8 cellular contexts compared by ENCODE assay signal in genomic region chr19:4967738-4968461, GRCh38. TPM values are rescaled to one million over a fixed set of nuclear protein-coding genes. Genes with fewer than 3 reads are reported as not detected.
DNase-seq lines count a peak whose midpoint lies in the region; ATAC-seq, FAIRE-seq and TF ChIP-seq lines count a peak whose summit lies in the region.

No MANE protein-coding gene starts in this region.

- no peaks in the 10 kb centered on the region for H3K9me3 ChIP-seq in CD8-positive, alpha-beta memory T cell (ENCODE audit: low read length)
- H3K9me3 ChIP-seq in MG63 (no peaks in the 10 kb centered on the region), neural cell (ENCODE audit: low read length) (no peaks in the 10 kb centered on the region)

- peaks cover 0 to 5% of the 10 kb centered on the region in 2 donors for H3K27me3 Mint-ChIP-seq in CD8-positive, alpha-beta memory T cell

- peaks cover 15% of the 10 kb centered on the region for H4K20me1 ChIP-seq in neural cell (ENCODE audit: insufficient read depth)

- no peak for DNase-seq in CD8-positive, alpha-beta memory T cell
- DNase-seq in MG63 (peak; percentile 53), bronchial epithelial cell (ENCODE audit: low read depth) (no peak), NCI-H510A treated with DMSO at 0.1 percent for 48 hours (lab: John Stamatoyannopoulos, UW) (no peak), NCI-H187 treated with DMSO at 0.1 percent for 48 hours (lab: John Stamatoyannopoulos, UW) (no peak), GM10266 (ENCODE audit: extremely low spot score) (no peak)

- peak overlapping the region; percentile 54 for H2AFZ ChIP-seq in neural cell (ENCODE audit: low read depth, low read length)

- CTCF ChIA-PET in CD8-positive, alpha-beta memory T cell (lab: Charles Lee), result interaction anchor here (0.8 to 5.6 kb wide), 4 partner anchors 53 to 116 kb away, joined by 3 to 52 read pairs (median 4); no protein-coding TSS in a partner anchor

- H3K4me1 Mint-ChIP-seq in CD8-positive, alpha-beta memory T cell, result peaks cover 29 to 42% (median 30%) of the 10 kb centered on the region in 3 donors

- peak overlapping the region; percentile 58 for H3K9ac ChIP-seq in neural cell (ENCODE audit: low read length)

- no peaks in the 10 kb centered on the region for H3K9me3 Mint-ChIP-seq in CD8-positive, alpha-beta memory T cell

- H3K36me3 Mint-ChIP-seq in CD8-positive, alpha-beta memory T cell, result peaks cover 0 to under 1% (median 0%) of the 10 kb centered on the region in 3 donors

- H3K27me3 ChIP-seq in CD8-positive, alpha-beta memory T cell (ENCODE audit: insufficient read depth, low read length, poor library complexity, severe bottlenecking), result no peaks in the 10 kb centered on the region
- no peaks in the 10 kb centered on the region for H3K27me3 ChIP-seq in MG63
- no peaks in the 10 kb centered on the region for H3K27me3 ChIP-seq in bronchial epithelial cell (ENCODE audit: control insufficient read depth, insufficient read depth, low read length)
- H3K27me3 ChIP-seq in neural cell (ENCODE audit: insufficient read depth, low read depth, low read length), result no peaks in the 10 kb centered on the region

- no peak for TF ChIP-seq RAD21 in neural cell (conservative IDR thresholded peaks at IDR 0.05)

- ATAC-seq in GM19395 (IDR thresholded peaks at IDR 0.05; ENCODE audit: unreplicated experiment), result no peak

- H3K4me1 ChIP-seq in CD8-positive, alpha-beta memory T cell (ENCODE audit: insufficient read depth, low read length), result peaks cover 27% of the 10 kb centered on the region

- no peak for TF ChIP-seq CTCF in bronchial epithelial cell (IDR thresholded peaks at IDR 0.05; ENCODE audit: insufficient read depth, low read length, severe bottlenecking)
- TF ChIP-seq CTCF in neural cell (IDR thresholded peaks at IDR 0.05; ENCODE audit: poor library complexity, severe bottlenecking), result no peak
- no peak for TF ChIP-seq CTCF in GM10266 (IDR thresholded peaks at IDR 0.05; ENCODE audit: control insufficient read depth, insufficient read depth, low read depth, missing control alignments)

- no peak overlapping the region for H3K4me2 ChIP-seq in neural cell (ENCODE audit: low read length)

- no peaks in the 10 kb centered on the region for H3K9me2 ChIP-seq in neural cell (ENCODE audit: insufficient read depth, low read length)

- H3K36me3 ChIP-seq in CD8-positive, alpha-beta memory T cell (ENCODE audit: insufficient read depth, low read length), result no peaks in the 10 kb centered on the region
- H3K36me3 ChIP-seq in MG63, result peaks cover 2% of the 10 kb centered on the region; the same call in 1 of the 2 replicates
- no peaks in the 10 kb centered on the region for H3K36me3 ChIP-seq in bronchial epithelial cell (ENCODE audit: control insufficient read depth, insufficient read depth, low read length)
- no peaks in the 10 kb centered on the region for H3K36me3 ChIP-seq in neural cell (ENCODE audit: insufficient read depth, low read length)

- peak overlapping the region; percentile 49 for H3K4me3 ChIP-seq in CD8-positive, alpha-beta memory T cell (ENCODE audit: low read length)
- H3K4me3 ChIP-seq in MG63 (peak overlapping the region; percentile 39), bronchial epithelial cell (ENCODE audit: low read depth, low read length) (peak overlapping the region; percentile 19), neural cell (ENCODE audit: low read length) (peak overlapping the region; percentile 64)

- peak overlapping the region in 7 of 8 donors; percentile 66 to 98 (median 92) for H3K27ac Mint-ChIP-seq in CD8-positive, alpha-beta memory T cell

- H3K4me3 Mint-ChIP-seq in CD8-positive, alpha-beta memory T cell, result peak overlapping the region; percentile 40 to 86 (median 84)

- peaks cover 32% of the 10 kb centered on the region for H3K79me2 ChIP-seq in neural cell (replicated peaks; ENCODE audit: insufficient read depth, low read length)

- TF ChIP-seq EP300 in neural cell (conservative IDR thresholded peaks at IDR 0.05; ENCODE audit: poor library complexity, severe bottlenecking), result no peak

- no peaks in the 10 kb centered on the region for H3F3A ChIP-seq in neural cell (ENCODE audit: insufficient read depth, low read length, poor library complexity, severe bottlenecking)

- POLR2A ChIA-PET in CD8-positive, alpha-beta memory T cell (lab: Charles Lee), result interaction anchor here (0.6 to 6.1 kb wide), 5 partner anchors 8 to 484 kb away, joined by 3 to 128 read pairs (median 5); partner anchors contain the start of gene FEM1A

- H3K27ac ChIP-seq in CD8-positive, alpha-beta memory T cell (ENCODE audit: low read depth, low read length), result no peak overlapping the region
- peak overlapping the region; percentile 51 for H3K27ac ChIP-seq in neural cell (ENCODE audit: low read length)

- FAIRE-seq in bronchial epithelial cell (lab: Jason Lieb, UNC), result no peak

TF ChIP-seq in neural cell, 6 proteins besides CTCF, POLR2A, EP300 and RAD21:
- no peak for TF ChIP-seq POLR2AphosphoS5 (IDR thresholded peaks at IDR 0.05)
- TF ChIP-seq TAF1 (IDR thresholded peaks at IDR 0.05; ENCODE audit: low read depth), result no peak
- TF ChIP-seq SMC3 (conservative IDR thresholded peaks at IDR 0.05; ENCODE audit: poor library complexity), result no peak
- no peak for TF ChIP-seq MXI1 (conservative IDR thresholded peaks at IDR 0.05; ENCODE audit: poor library complexity, severe bottlenecking)
- TF ChIP-seq EZH2 (IDR thresholded peaks at IDR 0.05; ENCODE audit: borderline replicate concordance, insufficient read depth, low read length, poor library complexity, severe bottlenecking), result no peak
- no peak for TF ChIP-seq REST (IDR thresholded peaks at IDR 0.05; ENCODE audit: borderline replicate concordance)

RNA-seq across cellular contexts. Expression of gene KDM4B, which starts 1.0 kb away (rescaled TPM):
- total RNA-seq in CD8-positive, alpha-beta memory T cell, result 10 to 100 TPM; 14.6 to 16.0 TPM
- polyA plus RNA-seq in CD8-positive, alpha-beta memory T cell, result 14.6 TPM
- total RNA-seq in MG63 (2014; rRNA removed; shearing (Covaris generic); ENCODE audit: low replicate concordance), result 10.3 and 23.5 TPM in 2 replicates
- 12.6 and 12.7 TPM in 2 replicates for total RNA-seq in bronchial epithelial cell
- polyA plus RNA-seq in neural cell, result 19.1 and 19.6 TPM in 2 replicates
- polyA minus RNA-seq in neural cell, result 45.0 and 54.3 TPM in 2 replicates

RNA-seq across cellular contexts. Expression of gene UHRF1, which starts 58.6 kb away (rescaled TPM):
- total RNA-seq in CD8-positive, alpha-beta memory T cell, result 100 to 1,000 TPM; 212 to 218 TPM
- polyA plus RNA-seq in CD8-positive, alpha-beta memory T cell, result 0.35 TPM
- 47.1 and 56.8 TPM in 2 replicates for total RNA-seq in MG63 (2014; rRNA removed; shearing (Covaris generic); ENCODE audit: low replicate concordance)
- total RNA-seq in bronchial epithelial cell, result 2.4 and 5.3 TPM in 2 replicates
- polyA plus RNA-seq in neural cell, result 1.8 and 3.0 TPM in 2 replicates
- 2.7 and 3.1 TPM in 2 replicates for polyA minus RNA-seq in neural cell
